ENCODE assay signal across 23 cellular contexts in genomic region chr12:70883855-70884254, GRCh38. TPM values are rescaled to one million over a fixed set of nuclear protein-coding genes. Genes with fewer than 3 reads are reported as not detected.
A peak's percentile ranks its signal among the peaks of the same experiment; 100 is the strongest.
DNase-seq lines count a peak whose midpoint lies in the region; ATAC-seq and FAIRE-seq lines count a peak whose summit lies in the region.
"Had no signal": no experiment of that assay in that cellular context is flagged by ENCODE, and none has a peak within 500 bp of the region (broad histone marks: within the 10 kb centered on the region; RNA-seq: fewer than 3 reads in every experiment).

No MANE protein-coding gene starts in this region.

- no peaks in the 10 kb centered on the region for H3K9me3 Mint-ChIP-seq in T-helper 2 cell treated with Interferon-gamma antibody and Interleukin-4, amounts not matched to agents 5 μg/mL and 100 μg/mL, for 36 hours

- no peaks in the 10 kb centered on the region for H3K27me3 ChIP-seq in MG63
- H3K27me3 ChIP-seq: BLaER1 treated with 17β-estradiol and CSF1 and Interleukin-3, amounts not matched to agents 10 nM and 100 nM; SJSA1 had no signal

- no peaks in the 10 kb centered on the region for H3K9me3 ChIP-seq in MG63
- H3K9me3 ChIP-seq: BLaER1 treated with 17β-estradiol and CSF1 and Interleukin-3, amounts not matched to agents 10 nM and 100 nM; SJSA1 had no signal

- H3K4me3 ChIP-seq in MG63 = no peak overlapping the region
- H3K4me3 ChIP-seq: BLaER1 treated with 17β-estradiol and CSF1 and Interleukin-3, amounts not matched to agents 10 nM and 100 nM; SJSA1 had no signal

- no peak overlapping the region for H3K4me3 Mint-ChIP-seq in T-helper 2 cell treated with Interferon-gamma antibody and Interleukin-4, amounts not matched to agents 5 μg/mL and 100 μg/mL, for 36 hours
- H3K4me3 Mint-ChIP-seq: CD4-positive, alpha-beta memory T cell; IgD-negative memory B cell had no signal

- H3K36me3 ChIP-seq in MG63 = no peaks in the 10 kb centered on the region
- H3K36me3 ChIP-seq: BLaER1 treated with 17β-estradiol and CSF1 and Interleukin-3, amounts not matched to agents 10 nM and 100 nM; SJSA1 had no signal

- H3K36me3 Mint-ChIP-seq in T-helper 2 cell treated with Interferon-gamma antibody and Interleukin-4, amounts not matched to agents 5 μg/mL and 100 μg/mL, for 36 hours (ENCODE audit: low read depth) = no peaks in the 10 kb centered on the region
- H3K36me3 Mint-ChIP-seq: CD4-positive, alpha-beta memory T cell; IgD-negative memory B cell had no signal

- no peaks in the 10 kb centered on the region for H3K27me3 Mint-ChIP-seq in T-helper 2 cell treated with Interferon-gamma antibody and Interleukin-4, amounts not matched to agents 5 μg/mL and 100 μg/mL, for 36 hours (ENCODE audit: low read depth)
- H3K27me3 Mint-ChIP-seq: CD4-positive, alpha-beta memory T cell; IgD-negative memory B cell had no signal

- H3K4me1 Mint-ChIP-seq in T-helper 2 cell treated with Interferon-gamma antibody and Interleukin-4, amounts not matched to agents 5 μg/mL and 100 μg/mL, for 36 hours (ENCODE audit: low read depth) = no peaks in the 10 kb centered on the region
- H3K4me1 Mint-ChIP-seq: CD4-positive, alpha-beta memory T cell had no signal

- H3K27ac Mint-ChIP-seq in T-helper 2 cell treated with Interferon-gamma antibody and Interleukin-4, amounts not matched to agents 5 μg/mL and 100 μg/mL, for 36 hours = no peak overlapping the region
- H3K27ac Mint-ChIP-seq: CD4-positive, alpha-beta memory T cell; IgD-negative memory B cell had no signal

- DNase-seq in NCI-H82 (lab: John Stamatoyannopoulos, UW) = peak; percentile 38
- DNase-seq in NCI-H82 treated with DMSO at 0.1 percent for 48 hours (lab: John Stamatoyannopoulos, UW; ENCODE audit: unreplicated experiment) = no peak
- peak; percentile 43 for DNase-seq in MG63
- DNase-seq in cerebellum (ENCODE audit: low spot score) = peak; percentile 33
- peak; percentile 1 for DNase-seq in renal cortical epithelial cell (ENCODE audit: low read depth)
- DNase-seq in T-helper 2 cell treated with Interferon-gamma antibody and Interleukin-4, amounts not matched to agents 5 μg/mL and 100 μg/mL, for 36 hours (ENCODE audit: low spot score) = no peak
- DNase-seq in GM19239 (ENCODE audit: insufficient read length, low spot score) = no peak
- DNase-seq: 8988T; CD4-positive, alpha-beta memory T cell; DND-41; NCI-H1694 treated with DMSO at 0.1 percent for 48 hours; NCI-H2107; NCI-H345; NCI-H524 treated with DMSO at 0.1 percent for 48 hours; OCI-M1 had no signal

- no peak for ATAC-seq in GM18873 (IDR thresholded peaks at IDR 0.05; ENCODE audit: low FRiP score, unreplicated experiment)

- FAIRE-seq in GM19239 (lab: Jason Lieb, UNC) = no peak
- FAIRE-seq: G401.6, GM18507, H54, RCC 7860 had no signal

RNA-seq across cellular contexts. Expression of gene PTPRR, which starts 36.7 kb away (rescaled TPM):
- total RNA-seq in MG63 (2014; rRNA removed; shearing (Covaris generic); ENCODE audit: low replicate concordance) = 0.44 TPM in 1 of 2 replicates, not detected in the other
- total RNA-seq in cerebellum (8.1 TPM), renal cortical epithelial cell (0.45 and 4.5 TPM in 2 replicates)
- total RNA-seq: CD4-positive, alpha-beta memory T cell had no signal

Comparison
In these comparisons a context has a peak if more than half of its experiments do, and no peak if none do; other contexts are left out.
1. DNase-seq: peak in NCI-H82 (single experiment), MG63 (single experiment), cerebellum (single experiment) and renal cortical epithelial cell (single experiment); none in NCI-H82 treated with DMSO at 0.1 percent for 48 hours (single experiment), T-helper 2 cell treated with Interferon-gamma antibody and Interleukin-4, amounts not matched to agents 5 μg/mL and 100 μg/mL, for 36 hours (single experiment) and GM19239 (single experiment).